Comparison of ENCODE assay signal across 8 cellular contexts in the genomic region with DNA sequence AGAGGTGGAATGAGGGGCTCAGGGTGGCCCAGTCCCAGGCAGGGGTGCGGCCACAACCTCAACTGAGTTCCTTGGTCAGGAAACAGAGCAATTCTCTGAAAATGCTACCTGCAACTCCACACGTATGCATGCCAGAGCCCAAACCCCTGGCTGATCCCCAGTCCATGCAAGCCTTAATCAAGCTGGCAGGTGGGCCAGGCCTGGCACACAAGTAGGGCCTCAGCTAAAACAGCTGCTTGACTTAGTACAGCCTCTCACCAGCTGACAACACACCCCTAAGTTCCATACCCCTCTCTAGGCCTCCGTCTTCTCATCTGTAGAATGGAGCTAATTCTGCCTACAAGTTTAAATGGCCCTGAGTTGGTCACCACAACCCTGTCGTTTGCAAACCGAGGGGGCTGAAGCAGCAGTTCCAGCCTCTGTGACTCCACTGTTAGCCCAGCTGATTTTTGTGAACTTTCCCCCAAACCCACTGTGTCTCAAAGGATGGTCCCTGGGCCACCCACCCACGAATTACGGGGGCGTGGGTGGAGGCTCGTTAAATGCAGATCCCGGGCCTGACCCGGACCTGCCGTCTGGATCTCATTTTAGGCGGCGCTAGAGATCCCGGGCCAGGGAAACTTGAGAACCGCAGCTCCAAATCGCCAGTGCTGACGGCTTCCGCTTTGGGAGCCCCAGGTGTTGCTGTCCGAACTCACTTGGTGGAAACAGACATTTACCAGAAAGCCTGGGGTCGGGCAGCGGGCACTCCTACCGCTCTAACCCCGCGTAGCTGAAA. TPM values are rescaled to one million over a fixed set of nuclear protein-coding genes. Genes with fewer than 3 reads are reported as not detected.
DNase-seq lines count a peak whose midpoint lies in the region; ATAC-seq and TF ChIP-seq lines count a peak whose summit lies in the region.

No MANE protein-coding gene starts in this region.

- ATAC-seq in GM18502 (IDR thresholded peaks at IDR 0.05; ENCODE audit: poor library complexity, unreplicated experiment) (peak; percentile 9), psoas muscle (peak; percentile 74 to 86 (median 78))

- TF ChIP-seq CTCF in AG04449 (IDR thresholded peaks at IDR 0.05; ENCODE audit: insufficient read depth, low read length, missing control alignments) (no peak), hepatocyte (IDR thresholded peaks at IDR 0.05; ENCODE audit: poor library complexity) (peak; percentile 39), psoas muscle (IDR thresholded peaks at IDR 0.05) (peak; percentile 30)

- H3K27me3 ChIP-seq in HUES64 (ENCODE audit: insufficient read depth, low read length) (peaks cover 22% of the 10 kb centered on the region), hepatocyte (no peaks in the 10 kb centered on the region), psoas muscle (ENCODE audit: insufficient read depth in 3 of 3, low read length in 2 of 3) (no peaks in the 10 kb centered on the region)

- H3K79me2 ChIP-seq in hepatocyte, result peaks cover 18% of the 10 kb centered on the region

- peak overlapping the region; percentile 92 for H3K4me2 ChIP-seq in hepatocyte

- CTCF ChIA-PET in AG04449 (lab: Yijun Ruan, JAX), result interaction anchor here (0.8 to 2.0 kb wide), 5 partner anchors 10 to 135 kb away, joined by 3 to 4 read pairs (median 3); no protein-coding TSS in a partner anchor

- H2AFZ ChIP-seq in hepatocyte, result peak overlapping the region; percentile 67

- intact Hi-C loops in psoas muscle (cut with DNase I), result loop anchor here in 1 of 2 donors (5.0 kb wide), 1 partner anchor 37 kb away; a partner anchor contains a TSS

- POLR2A ChIA-PET in AG04449 (lab: Yijun Ruan, JAX), result no interaction called here

- peak overlapping the region; percentile 50 for H3K4me3 ChIP-seq in AG04449 (ENCODE audit: low read depth, low read length)
- H3K4me3 ChIP-seq in HUES64 (ENCODE audit: low read length), result peak overlapping the region; percentile 78
- peak overlapping the region; percentile 45 for H3K4me3 ChIP-seq in hepatocyte
- H3K4me3 ChIP-seq in psoas muscle, result peak overlapping the region; percentile 89

- no peaks in the 10 kb centered on the region for H3K9me2 ChIP-seq in hepatocyte (replicated peaks; ENCODE audit: insufficient read depth)

- H3K9ac ChIP-seq in HUES64 (ENCODE audit: low read depth, low read length), result peak overlapping the region; percentile 82

- H3K9me3 ChIP-seq in HUES64 (ENCODE audit: insufficient read depth, low read depth, low read length) (no peaks in the 10 kb centered on the region; the same call in 1 of the 2 replicates), hepatocyte (ENCODE audit: low read depth) (no peaks in the 10 kb centered on the region), psoas muscle (no peaks in the 10 kb centered on the region)

- peaks cover 4% of the 10 kb centered on the region; the same call in 1 of the 2 replicates for H3K36me3 ChIP-seq in HUES64 (ENCODE audit: insufficient read depth, low read length)
- no peaks in the 10 kb centered on the region for H3K36me3 ChIP-seq in hepatocyte (replicated peaks; ENCODE audit: insufficient read depth, low read depth)
- H3K36me3 ChIP-seq in psoas muscle (ENCODE audit: insufficient read depth in 1 of 2, low read depth in 1 of 2), result no peaks in the 10 kb centered on the region

- DNase-seq in AG04449 (ENCODE audit: low read depth, low spot score) (no peak), astrocyte of the hippocampus (ENCODE audit: low read depth, low spot score) (peak; percentile 72), hepatocyte (ENCODE audit: low spot score) (peak; percentile 71), psoas muscle (peak; percentile 59 to 77), NOMO-1 treated with DMSO at 0.1 percent for 48 hours (lab: John Stamatoyannopoulos, UW; ENCODE audit: unreplicated experiment) (no peak), NCI-H1436 (lab: John Stamatoyannopoulos, UW) (no peak)

- H4K20me1 ChIP-seq in hepatocyte (ENCODE audit: insufficient read depth, poor library complexity, severe bottlenecking), result no peaks in the 10 kb centered on the region

- WGBS in HUES64, result 16% methylated on average over 25 of the region's 25 CpGs
- 15% methylated on average over 25 of the region's 25 CpGs for WGBS in hepatocyte (ENCODE audit: low lambda C conversion rate, missing lambda C conversion rate)
- whole genome bisulfite sequencing in psoas muscle, 3 donors, result 15 to 18% (median 18%) methylated on average over 25 of the region's 25 CpGs

- H3K4me1 ChIP-seq in HUES64 (ENCODE audit: insufficient read depth, low read length) (peaks cover 11% of the 10 kb centered on the region), hepatocyte (ENCODE audit: insufficient read depth) (peaks cover 42% of the 10 kb centered on the region), psoas muscle (peaks cover 4% of the 10 kb centered on the region)

- H3K27ac ChIP-seq in HUES64 (ENCODE audit: low read depth, low read length) (peak overlapping the region; percentile 77; the same call in 1 of the 2 replicates), hepatocyte (peak overlapping the region; percentile 96), psoas muscle (peak overlapping the region; percentile 86)

RNA-seq across cellular contexts. Expression of a gene that starts 0.9 kb away (rescaled TPM):
- 3.1 TPM for polyA plus RNA-seq in HUES64 (2013, experiment 1 of 2)
- 3.7 TPM for polyA plus RNA-seq in HUES64 (2013, experiment 2 of 2)
- total RNA-seq in hepatocyte (30.1 and 62.6 TPM in 2 replicates), psoas muscle (1 to 10 TPM; 1.8 to 6.1 (median 3.5) TPM)
- polyA plus RNA-seq in hepatocyte (29.1 and 31.1 TPM in 2 replicates), psoas muscle (1 to 10 TPM in 2 of 3 donors, under 1 TPM in 1; 0.29 to 2.0 (median 1.1) TPM)

RNA-seq across cellular contexts. Expression of a gene that starts 1.1 kb away (rescaled TPM):
- 3.2 TPM for polyA plus RNA-seq in HUES64 (2013, experiment 1 of 2)
- 4.0 TPM for polyA plus RNA-seq in HUES64 (2013, experiment 2 of 2)
- total RNA-seq in hepatocyte, result 17.4 and 19.5 TPM in 2 replicates
- 12.8 and 14.1 TPM in 2 replicates for polyA plus RNA-seq in hepatocyte
- total RNA-seq in psoas muscle, result 1 to 10 TPM in 1 of 4 donors, under 1 TPM in 3; 0.34 to 1.3 (median 0.71) TPM
- 1 to 10 TPM in 1 of 3 donors, under 1 TPM in 2; 0.08 to 1.3 (median 0.96) TPM for polyA plus RNA-seq in psoas muscle

RNA-seq across cellular contexts. Expression of a gene that starts 36.7 kb away (rescaled TPM):
- 27.3 TPM for polyA plus RNA-seq in HUES64 (2013, experiment 1 of 2)
- 26.8 TPM for polyA plus RNA-seq in HUES64 (2013, experiment 2 of 2)
- 27.2 and 29.1 TPM in 2 replicates for total RNA-seq in hepatocyte
- polyA plus RNA-seq in hepatocyte, result 17.2 and 19.6 TPM in 2 replicates
- total RNA-seq in psoas muscle, result 10 to 100 TPM; 14.1 to 24.3 (median 19.6) TPM
- polyA plus RNA-seq in psoas muscle, result 10 to 100 TPM in 2 of 3 donors, 1 to 10 TPM in 1; 8.9 to 15.2 (median 12.3) TPM

RNA-seq across cellular contexts. Expression of a gene that starts 46.4 kb away (rescaled TPM):
- polyA plus RNA-seq in HUES64 (2013, experiment 1 of 2), result 36.1 TPM
- 44.1 TPM for polyA plus RNA-seq in HUES64 (2013, experiment 2 of 2)
- total RNA-seq in hepatocyte, result 59.7 and 62.2 TPM in 2 replicates
- polyA plus RNA-seq in hepatocyte, result 155 and 163 TPM in 2 replicates
- total RNA-seq in psoas muscle, result 10 to 100 TPM; 46.3 to 74.8 (median 54.7) TPM
- polyA plus RNA-seq in psoas muscle, result 100 to 1,000 TPM in 2 of 3 donors, 10 to 100 TPM in 1; 88.6 to 207 (median 135) TPM

Comparison
In these comparisons a context has a peak if more than half of its experiments do, and no peak if none do; other contexts are left out.
1. DNase-seq: peak in astrocyte of the hippocampus (single experiment), hepatocyte (single experiment) and psoas muscle (2 of 2); none in AG04449 (single experiment), NOMO-1 treated with DMSO at 0.1 percent for 48 hours (single experiment) and NCI-H1436 (single experiment).
2. Peak in every context shown above with its lines, with median percentiles within 50 percentile points of each other: H3K4me3 ChIP-seq and H3K27ac ChIP-seq.